In genomic region chr3:65968996-65969395, GRCh38 we compare ENCODE assay signal across 17 cellular contexts.
DNase-seq lines count a peak whose midpoint lies in the region; ATAC-seq and TF ChIP-seq lines count a peak whose summit lies in the region.
"Had no signal": no experiment of that assay in that cellular context is flagged by ENCODE, and none has a peak within 500 bp of the region (broad histone marks: within the 10 kb centered on the region; RNA-seq: fewer than 3 reads in every experiment).

No MANE protein-coding gene starts in this region.

- no peak overlapping the region for H3K18ac ChIP-seq in mesendoderm (ENCODE audit: low read length)

- no peak overlapping the region for H2BK5ac ChIP-seq in mesendoderm (ENCODE audit: low read length)

- CTCF ChIA-PET in A673 (lab: Charles Lee) = interaction anchor here (0.6 kb wide), 1 partner anchor 417 kb away, joined by 6 read pairs; no protein-coding TSS in a partner anchor

- H3K36me3 ChIP-seq in A673 (ENCODE audit: insufficient read depth, low read length, poor library complexity, severe bottlenecking) (no peaks in the 10 kb centered on the region), GM23338 (ENCODE audit: insufficient read depth) (no peaks in the 10 kb centered on the region), mesendoderm (ENCODE audit: control insufficient read depth, insufficient read depth, low read length) (no peaks in the 10 kb centered on the region)
- H3K36me3 ChIP-seq: BE2C had no signal

- no peak overlapping the region for H3K4me3 Mint-ChIP-seq in GM23338
- H3K4me3 Mint-ChIP-seq: CD4-positive, alpha-beta T cell; H9; IgD-negative memory B cell had no signal

- H3K56ac ChIP-seq in mesendoderm (ENCODE audit: low read length) = no peak overlapping the region

- peaks cover 10% of the 10 kb centered on the region for H3K79me1 ChIP-seq in mesendoderm (ENCODE audit: low read length)

- no peak overlapping the region for H2AFZ ChIP-seq in GM23338

- H3K27ac Mint-ChIP-seq in GM23338 = no peak overlapping the region
- H3K27ac Mint-ChIP-seq: CD4-positive, alpha-beta T cell; IgD-negative memory B cell had no signal

- ATAC-seq in GM23338 (no peak), HG03565 (IDR thresholded peaks at IDR 0.05; ENCODE audit: unreplicated experiment) (no peak), foreskin keratinocyte (no peak)
- no peak for ATAC-seq in stimulated activated naive CD8-positive, alpha-beta T cell treated with anti-CD3 and anti-CD28 coated beads, Interleukin-15, Interleukin-2, amounts not matched to agents 100 U/mL and 50 U/mL, for 24 hours
- ATAC-seq: HepG2 had no signal

- H3K4ac ChIP-seq in mesendoderm (ENCODE audit: low read depth, low read length) = no peak overlapping the region

- no peak overlapping the region for H3K23ac ChIP-seq in mesendoderm (ENCODE audit: low read length)

- intact Hi-C loops in A673 (cut with micrococcal nuclease; ENCODE audit: unreplicated experiment) = loop anchor here (1.0 to 5.0 kb wide), 2 partner anchors 18 to 68 kb away; partner anchors contain the start of gene MAGI1

- POLR2A ChIA-PET in A673 (lab: Charles Lee; ENCODE audit: low non-redundant PET) = no interaction called here

- H2BK15ac ChIP-seq in mesendoderm (replicated peaks; ENCODE audit: low read depth) = no peak overlapping the region

- no peak overlapping the region for H4K8ac ChIP-seq in mesendoderm (ENCODE audit: low read depth, low read length)

- H3K4me2 ChIP-seq in GM23338 (peak overlapping the region; percentile 31; the same call in 1 of the 2 replicates), mesendoderm (ENCODE audit: low read length) (no peak overlapping the region)

- no CpG with 5 or more reads among the region's 5 CpGs for WGBS in mesendoderm (ENCODE audit: extremely low coverage, insufficient coverage, low lambda C conversion rate)

- no peaks in the 10 kb centered on the region for H3K27me3 ChIP-seq in A673 (replicated peaks; ENCODE audit: insufficient read depth, low read depth, low read length, poor library complexity)
- H3K27me3 ChIP-seq in GM23338 (ENCODE audit: insufficient read depth) = no peaks in the 10 kb centered on the region
- H3K27me3 ChIP-seq in mesendoderm (ENCODE audit: insufficient read depth, low read length, poor library complexity) = no peaks in the 10 kb centered on the region
- no peaks in the 10 kb centered on the region for H3K27me3 ChIP-seq in foreskin keratinocyte
- H3K27me3 ChIP-seq: BE2C had no signal

- H3K9me3 Mint-ChIP-seq in GM23338 = no peaks in the 10 kb centered on the region
- H3K9me3 Mint-ChIP-seq: CD4-positive, alpha-beta T cell; H9 had no signal

- no peak for TF ChIP-seq POLR2A in NB4 (IDR thresholded peaks at IDR 0.05; ENCODE audit: extremely low read depth, insufficient read length)

- H4K5ac ChIP-seq in mesendoderm (ENCODE audit: low read length) = no peak overlapping the region

- DNase-seq in A673 (ENCODE audit: low spot score) (peak; percentile 93), GM23338 (ENCODE audit: low spot score) (no peak), NB4 (ENCODE audit: low read depth) (peak; percentile 1), mesendoderm (peak; percentile 74), foreskin keratinocyte (no peak)
- no peak for DNase-seq in stimulated activated naive CD8-positive, alpha-beta T cell treated with anti-CD3 and anti-CD28 coated beads, Interleukin-15, Interleukin-2, amounts not matched to agents 100 U/mL and 50 U/mL, for 24 hours
- DNase-seq: ACHN; BE2C; Caco-2; CD4-positive, alpha-beta T cell; GOT3; H9; KBM-7 had no signal

- peaks cover 2% of the 10 kb centered on the region for H3K27me3 Mint-ChIP-seq in GM23338 (ENCODE audit: insufficient read depth, low read depth, poor library complexity)
- H3K27me3 Mint-ChIP-seq: CD4-positive, alpha-beta T cell; IgD-negative memory B cell had no signal

- H3K79me2 ChIP-seq in GM23338 (replicated peaks; ENCODE audit: insufficient read depth) (peaks cover 84% of the 10 kb centered on the region), mesendoderm (ENCODE audit: control insufficient read depth, insufficient read depth, low read length) (peaks cover 13% of the 10 kb centered on the region)

- H3K9ac ChIP-seq in mesendoderm (ENCODE audit: low read length) = no peak overlapping the region

- H3K9me2 ChIP-seq in GM23338 (ENCODE audit: insufficient read depth) = no peaks in the 10 kb centered on the region

- peak overlapping the region; percentile 68 for H3K27ac ChIP-seq in A673 (ENCODE audit: low read depth, low read length, poor library complexity, severe bottlenecking)
- peak overlapping the region; percentile 36; the same call in 1 of the 2 replicates for H3K27ac ChIP-seq in GM23338 (ENCODE audit: low read depth)
- H3K27ac ChIP-seq in mesendoderm (ENCODE audit: low read depth, low read length) = peak overlapping the region; percentile 35
- H3K27ac ChIP-seq in foreskin keratinocyte = no peak overlapping the region
- H3K27ac ChIP-seq: C4-2B had no signal

- H2AK5ac ChIP-seq in mesendoderm (ENCODE audit: low read length) = no peak overlapping the region

- no peaks in the 10 kb centered on the region for H3F3A ChIP-seq in GM23338 (replicated peaks; ENCODE audit: low read depth)

- no peak for TF ChIP-seq CTCF in A673 (conservative IDR thresholded peaks at IDR 0.05; ENCODE audit: low read depth, low read length)
- no peak for TF ChIP-seq CTCF in GM23338 (conservative IDR thresholded peaks at IDR 0.05; ENCODE audit: low read depth in 2 of 2)
- TF ChIP-seq CTCF in NB4 (IDR thresholded peaks at IDR 0.05; ENCODE audit: low read depth, low read length) = no peak
- no peak for TF ChIP-seq CTCF in foreskin keratinocyte (conservative IDR thresholded peaks at IDR 0.05)

- BruUV-seq in A673 (replicated peaks; lab: Mats Ljungman, UMichigan) = no TSS peak

- H3K4me1 ChIP-seq in A673 (ENCODE audit: insufficient read depth, low read length, poor library complexity, severe bottlenecking) (peaks cover 57% of the 10 kb centered on the region), GM23338 (ENCODE audit: insufficient read depth) (peaks cover 34% of the 10 kb centered on the region), mesendoderm (ENCODE audit: control insufficient read depth, low read depth, low read length) (peaks cover 25% of the 10 kb centered on the region), foreskin keratinocyte (peaks cover 9% of the 10 kb centered on the region)

- H3K4me3 ChIP-seq in A673 (ENCODE audit: low read depth, low read length, poor library complexity, severe bottlenecking) (no peak overlapping the region), GM23338 (no peak overlapping the region), NB4 (ENCODE audit: low read depth, low read length) (no peak overlapping the region), mesendoderm (ENCODE audit: low read length) (no peak overlapping the region)

- H2BK120ac ChIP-seq in mesendoderm (ENCODE audit: low read depth, low read length) = no peak overlapping the region

- peaks cover 45% of the 10 kb centered on the region for H3K4me1 Mint-ChIP-seq in GM23338
- H3K4me1 Mint-ChIP-seq: IgD-negative memory B cell had no signal

- no peaks in the 10 kb centered on the region for H3K9me3 ChIP-seq in A673 (ENCODE audit: low read depth, low read length, poor library complexity, severe bottlenecking)
- H3K9me3 ChIP-seq: BE2C, Caco-2 had no signal

- peaks cover 7% of the 10 kb centered on the region for H4K20me1 ChIP-seq in GM23338 (replicated peaks; ENCODE audit: insufficient read depth)

- no peaks in the 10 kb centered on the region for H3K36me3 Mint-ChIP-seq in GM23338 (ENCODE audit: low read depth)
- H3K36me3 Mint-ChIP-seq: IgD-negative memory B cell had no signal

TF ChIP-seq in GM23338, 12 proteins besides CTCF, POLR2A, EP300 and RAD21 (continues in another document):
- TF ChIP-seq STAT1 (IDR thresholded peaks at IDR 0.05; ENCODE audit: unreplicated experiment) = no peak
- no peak for TF ChIP-seq ZNF331 (CRISPR knock-in tag; IDR thresholded peaks at IDR 0.05; ENCODE audit: low read depth)
- TF ChIP-seq EZH2 (IDR thresholded peaks at IDR 0.05; ENCODE audit: low read depth, unreplicated experiment) = no peak

Comparison
In these comparisons a context has a peak if more than half of its experiments do, and no peak if none do; other contexts are left out.
1. DNase-seq: peak in A673 (single experiment), NB4 (single experiment) and mesendoderm (single experiment); none in GM23338 (single experiment), stimulated activated naive CD8-positive, alpha-beta T cell treated with anti-CD3 and anti-CD28 coated beads, Interleukin-15, Interleukin-2, amounts not matched to agents 100 U/mL and 50 U/mL, for 24 hours (single experiment) and foreskin keratinocyte (0 of 2).